In the genomic region with DNA sequence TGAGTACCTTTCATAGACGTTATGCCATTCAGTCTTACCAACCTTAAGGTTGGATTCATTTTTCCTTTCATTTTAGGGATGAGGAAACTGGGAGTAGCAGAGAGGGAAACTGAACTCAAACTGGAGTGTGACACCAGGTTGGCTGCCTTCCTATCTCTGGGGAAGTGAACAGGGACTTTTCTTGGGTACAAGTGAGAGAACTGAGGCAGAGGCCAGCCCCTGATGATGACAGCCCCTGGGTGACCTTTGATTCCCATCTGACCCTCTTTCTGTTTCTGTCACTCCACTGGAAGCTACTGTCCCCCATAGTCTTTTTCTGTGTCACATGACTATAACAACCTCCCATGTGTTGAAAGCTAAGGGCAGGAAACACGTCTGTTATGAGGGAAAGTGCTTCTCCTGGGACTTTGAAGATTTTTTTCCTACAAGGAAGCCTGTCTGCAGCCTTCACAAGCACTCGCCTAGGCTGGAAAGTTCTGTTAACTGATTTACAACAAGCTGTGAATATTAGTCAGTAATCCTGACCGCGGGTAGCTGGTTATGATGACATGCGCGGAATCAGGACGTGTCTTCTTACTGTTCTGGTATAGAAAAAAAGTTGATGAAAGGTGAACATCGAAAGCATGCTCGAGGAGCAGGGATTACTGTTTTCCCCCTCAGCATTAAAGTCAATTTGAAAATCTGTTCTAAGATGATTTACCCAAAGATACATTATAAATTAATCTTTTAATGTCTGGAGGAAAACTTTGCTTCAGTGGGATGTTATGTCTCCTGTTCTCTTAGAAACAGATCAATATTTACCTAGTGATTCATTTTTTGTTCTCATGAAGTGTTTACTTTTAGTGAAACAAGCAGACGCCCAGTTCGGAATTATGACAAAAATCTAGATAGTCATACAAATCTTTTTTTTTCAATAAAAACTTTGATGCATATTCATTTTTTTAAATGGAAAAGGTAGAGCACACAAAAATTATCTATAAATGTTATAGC, we compare ENCODE assay signal across 1 cellular context.
TF ChIP-seq lines count a peak whose summit lies in the region.

No MANE protein-coding gene starts in this region.

TF ChIP-seq in IMR-90, 13 proteins besides CTCF, POLR2A, EP300 and RAD21:
- TF ChIP-seq RFX5 (IDR thresholded peaks at IDR 0.05; ENCODE audit: low read depth, low read length): no peak
TF ChIP-seq in IMR-90: peak in this region for 0.
